18 cellular contexts compared by ENCODE assay signal in genomic region chr3:56145410-56145809, GRCh38.
DNase-seq lines count a peak whose midpoint lies in the region; ATAC-seq, FAIRE-seq and TF ChIP-seq lines count a peak whose summit lies in the region.
"Had no signal": no experiment of that assay in that cellular context is flagged by ENCODE, and none has a peak within 500 bp of the region (broad histone marks: within the 10 kb centered on the region; RNA-seq: fewer than 3 reads in every experiment).

No MANE protein-coding gene starts in this region.

- H3K4me3 ChIP-seq in GM23248 (no peak overlapping the region), Karpas-422 (ENCODE audit: low read length) (no peak overlapping the region), gastroesophageal sphincter (no peak overlapping the region), aorta (ENCODE audit: low read length in 2 of 2) (no peak overlapping the region)

- H3K4me2 ChIP-seq in GM23248 (ENCODE audit: unreplicated experiment), result no peak overlapping the region
- no peak overlapping the region for H3K4me2 ChIP-seq in Karpas-422 (ENCODE audit: low read depth, low read length, poor library complexity, severe bottlenecking)

- in situ Hi-C loops in GM23248 (cut with MboI), result no loop called here

- no peaks in the 10 kb centered on the region for H3K36me3 ChIP-seq in GM23248 (ENCODE audit: low read depth)
- H3K36me3 ChIP-seq in Karpas-422 (ENCODE audit: insufficient read depth, low read length), result no peaks in the 10 kb centered on the region
- H3K36me3 ChIP-seq in gastroesophageal sphincter, result no peaks in the 10 kb centered on the region
- H3K36me3 ChIP-seq in aorta (ENCODE audit: control insufficient read depth in 1 of 2, insufficient read depth in 2 of 2, low read length in 1 of 2), result no peaks in the 10 kb centered on the region

- H3K79me2 ChIP-seq in GM23248 (ENCODE audit: insufficient read depth) (no peaks in the 10 kb centered on the region), Karpas-422 (ENCODE audit: low read length) (no peaks in the 10 kb centered on the region)

- intact Hi-C loops in aorta (cut with DNase I), result no loop called here

- no peak for TF ChIP-seq CTCF in gastroesophageal sphincter (IDR thresholded peaks at IDR 0.05)

- H3K9me3 ChIP-seq in GM23248 (ENCODE audit: low read depth), result no peaks in the 10 kb centered on the region
- no peaks in the 10 kb centered on the region for H3K9me3 ChIP-seq in Karpas-422 (ENCODE audit: low read length)
- H3K9me3 ChIP-seq in gastroesophageal sphincter, result no peaks in the 10 kb centered on the region
- H3K9me3 ChIP-seq in aorta (ENCODE audit: control insufficient read depth, low read length), result no peaks in the 10 kb centered on the region
- H3K9me3 ChIP-seq: Caco-2 had no signal

- H3K9me2 ChIP-seq in GM23248 (ENCODE audit: insufficient read depth) (no peaks in the 10 kb centered on the region), Karpas-422 (replicated peaks; ENCODE audit: insufficient read depth, low read length) (no peaks in the 10 kb centered on the region)

- H3K27me3 ChIP-seq in GM23248 (replicated peaks; ENCODE audit: insufficient read depth) (0 out of 2 replicates have a peak, but pooled peaks cover 2% of the 10 kb centered on the region), Karpas-422 (ENCODE audit: low read length) (no peaks in the 10 kb centered on the region), gastroesophageal sphincter (no peaks in the 10 kb centered on the region), aorta (ENCODE audit: control insufficient read depth in 1 of 2, insufficient read depth in 2 of 2, low read length in 1 of 2) (peaks cover 0 to 2% of the 10 kb centered on the region in 2 donors)

- ATAC-seq in gastroesophageal sphincter (peak; percentile 70), aorta (ENCODE audit: low FRiP score) (peak; percentile 44)

- H3F3A ChIP-seq in GM23248 (ENCODE audit: insufficient read depth), result no peaks in the 10 kb centered on the region

- no peak for TF ChIP-seq POLR2A in gastroesophageal sphincter (IDR thresholded peaks at IDR 0.05)
- no peak for TF ChIP-seq POLR2A in GM12892 (IDR thresholded peaks at IDR 0.05; ENCODE audit: low read depth, low read length)

- no peak for TF ChIP-seq EP300 in gastroesophageal sphincter (IDR thresholded peaks at IDR 0.05)

- no peak for FAIRE-seq in GM12892 (lab: Jason Lieb, UNC)
- FAIRE-seq: A204.1, D721Med, G401.6, GM12891, GM18507 had no signal

- DNase-seq in GM23248 (no peak), Karpas-422 (peak; percentile 21), aorta (no peak), GM12892 (ENCODE audit: insufficient read length) (no peak), NCI-H82 treated with DMSO at 0.1 percent for 48 hours (lab: John Stamatoyannopoulos, UW; ENCODE audit: unreplicated experiment) (no peak)
- DNase-seq: ACHN; AML-193; Caco-2; CD4-positive, alpha-beta T cell; GOT3; H7 had no signal

- peaks cover 6% of the 10 kb centered on the region; the same call in 1 of the 2 replicates for H3K4me1 ChIP-seq in GM23248 (ENCODE audit: insufficient read depth)
- no peaks in the 10 kb centered on the region for H3K4me1 ChIP-seq in Karpas-422 (ENCODE audit: low read length)
- H3K4me1 ChIP-seq in gastroesophageal sphincter, result no peaks in the 10 kb centered on the region
- H3K4me1 ChIP-seq in aorta (ENCODE audit: control insufficient read depth in 1 of 2, insufficient read depth in 2 of 2, low read length in 2 of 2), result no peaks in the 10 kb centered on the region
- H3K4me1 ChIP-seq: Caco-2 had no signal

- H4K20me1 ChIP-seq in GM23248 (ENCODE audit: insufficient read depth), result no peaks in the 10 kb centered on the region
- no peaks in the 10 kb centered on the region for H4K20me1 ChIP-seq in Karpas-422 (ENCODE audit: insufficient read depth, low read depth, low read length)

- H3K9ac ChIP-seq in GM23248 (no peak overlapping the region), Karpas-422 (ENCODE audit: low read length) (no peak overlapping the region)

- 13 to 16% methylated on average over 2 of the region's 2 CpGs for WGBS in GM23248 (ENCODE audit: low coverage in 1 of 2, low lambda C conversion rate in 2 of 2, missing lambda C conversion rate in 2 of 2), 2 experiments
- 37 to 41% methylated on average over 2 of the region's 2 CpGs for WGBS in gastroesophageal sphincter (ENCODE audit: low coverage in 1 of 2), 2 donors
- 32 to 39% methylated on average over 2 of the region's 2 CpGs for WGBS in aorta, 2 donors

- H2AFZ ChIP-seq in GM23248 (0 out of 2 replicates have a peak overlapping the region, but pooled peaks have one; percentile 45), Karpas-422 (ENCODE audit: low read length) (no peak overlapping the region)

- no peak overlapping the region for H3K27ac ChIP-seq in GM23248
- no peak overlapping the region for H3K27ac ChIP-seq in Karpas-422 (ENCODE audit: low read length)
- peak overlapping the region; percentile 13 to 63 (median 28) for H3K27ac ChIP-seq in gastroesophageal sphincter
- no peak overlapping the region for H3K27ac ChIP-seq in aorta (ENCODE audit: low read depth in 1 of 2, low read length in 2 of 2)
- H3K27ac ChIP-seq: C4-2B had no signal

Comparison
In these comparisons a context has a peak if more than half of its experiments do, and no peak if none do; other contexts are left out.
1. H3K27ac ChIP-seq: peak in gastroesophageal sphincter (4 of 4); none in GM23248 (single experiment), Karpas-422 (single experiment) and aorta (0 of 2).